ENCODE assay signal across 1 cellular context in genomic region chr4:76042241-76042998, GRCh38.
TF ChIP-seq lines count a peak whose summit lies in the region.

No MANE protein-coding gene starts in this region.

TF ChIP-seq in SK-N-SH, 30 proteins besides CTCF, POLR2A, EP300 and RAD21:
- TF ChIP-seq PBX3 (IDR thresholded peaks at IDR 0.05), result peak; percentile 29; the same call in 1 of the 2 replicates
